Comparison of ENCODE assay signal across 16 cellular contexts in the genomic region with DNA sequence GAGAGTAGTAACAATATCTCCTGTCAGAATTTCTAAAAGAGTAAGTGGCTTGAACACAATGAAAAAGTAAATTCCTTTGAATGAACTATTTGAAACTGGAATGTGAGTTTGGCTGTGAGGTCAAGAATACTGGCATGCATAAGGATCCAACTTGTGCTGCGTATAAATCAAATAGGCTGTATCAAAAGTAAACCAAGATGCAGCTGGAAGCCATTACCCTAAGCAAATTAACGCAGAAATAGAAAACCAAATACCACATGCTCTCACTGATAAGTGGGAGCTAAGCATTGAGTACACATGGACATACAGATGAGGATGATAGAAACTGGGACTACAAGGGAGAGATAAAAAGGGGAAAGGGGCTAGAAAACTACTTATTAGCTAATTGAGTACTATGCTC. TPM values are rescaled to one million over a fixed set of nuclear protein-coding genes. Genes with fewer than 3 reads are reported as not detected.
DNase-seq lines count a peak whose midpoint lies in the region; ATAC-seq, FAIRE-seq and TF ChIP-seq lines count a peak whose summit lies in the region.
"Had no signal": no experiment of that assay in that cellular context is flagged by ENCODE, and none has a peak within 500 bp of the region (broad histone marks: within the 10 kb centered on the region; RNA-seq: fewer than 3 reads in every experiment).

No MANE protein-coding gene starts in this region.

- H4K20me1 ChIP-seq in K562 (replicated peaks; ENCODE audit: control insufficient read depth, insufficient read depth, low read length) (no peaks in the 10 kb centered on the region), GM23338 (replicated peaks; ENCODE audit: insufficient read depth) (no peaks in the 10 kb centered on the region)

- H3K27me3 Mint-ChIP-seq in GM23338 (ENCODE audit: insufficient read depth, low read depth, poor library complexity): no peaks in the 10 kb centered on the region

- 5% methylated on average over 2 of the region's 2 CpGs for WGBS in K562 (ENCODE audit: insufficient coverage, low coverage, missing lambda C conversion rate)

- H3K79me2 ChIP-seq in K562 (ENCODE audit: control insufficient read depth, insufficient read depth, low read length): no peaks in the 10 kb centered on the region
- no peaks in the 10 kb centered on the region for H3K79me2 ChIP-seq in GM23338 (replicated peaks; ENCODE audit: insufficient read depth)

- no peak for FAIRE-seq in K562 (lab: Jason Lieb, UNC)

- H3K4me2 ChIP-seq in K562 (ENCODE audit: insufficient read depth, low read length) (no peak overlapping the region), GM23338 (no peak overlapping the region)

- no peak overlapping the region for H3K27ac Mint-ChIP-seq in GM23338
- H3K27ac Mint-ChIP-seq: CD4-positive, CD25-positive, alpha-beta regulatory T cell had no signal

- in situ Hi-C loops in K562 (cut with MboI): no loop called here

- H3K36me3 Mint-ChIP-seq in GM23338 (ENCODE audit: low read depth): no peaks in the 10 kb centered on the region
- H3K36me3 Mint-ChIP-seq: CD4-positive, CD25-positive, alpha-beta regulatory T cell had no signal

- no peak overlapping the region for H3K27ac ChIP-seq in K562 (ENCODE audit: extremely low read depth, low read depth, low read length)
- H3K27ac ChIP-seq in GM23338 (ENCODE audit: low read depth): no peak overlapping the region
- H3K27ac ChIP-seq: GM23248, SJCRH30 had no signal

- no peaks in the 10 kb centered on the region for H3K9me3 Mint-ChIP-seq in GM23338

- H3K4me1 ChIP-seq in K562 (replicated peaks in 1 of 2; ENCODE audit: control insufficient read depth in 2 of 2, insufficient read depth in 2 of 2, low read length in 2 of 2) (no peaks in the 10 kb centered on the region), GM23338 (ENCODE audit: insufficient read depth) (no peaks in the 10 kb centered on the region)
- H3K4me1 ChIP-seq: SJCRH30 had no signal

- H3K36me3 ChIP-seq in K562 (ENCODE audit: control insufficient read depth, insufficient read depth, low read length) (no peaks in the 10 kb centered on the region), GM23338 (ENCODE audit: insufficient read depth) (no peaks in the 10 kb centered on the region)
- H3K36me3 ChIP-seq: SJCRH30 had no signal

- TF ChIP-seq EP300 in K562 (IDR thresholded peaks at IDR 0.05; ENCODE audit: low read length): no peak

- H3K9me2 ChIP-seq in GM23338 (ENCODE audit: insufficient read depth): no peaks in the 10 kb centered on the region

- H3K4me3 Mint-ChIP-seq in GM23338: no peak overlapping the region
- H3K4me3 Mint-ChIP-seq: CD4-positive, CD25-positive, alpha-beta regulatory T cell had no signal

- ATAC-seq in K562 (no peak), GM21515 (IDR thresholded peaks at IDR 0.05; ENCODE audit: unreplicated experiment) (no peak), HG03520 (IDR thresholded peaks at IDR 0.05; ENCODE audit: unreplicated experiment) (no peak), GM23338 (no peak)
- ATAC-seq: HCT116 had no signal

- H2AFZ ChIP-seq in K562 (ENCODE audit: low read depth, low read length): no peak overlapping the region
- no peak overlapping the region for H2AFZ ChIP-seq in GM23338
- H2AFZ ChIP-seq: GM23248 had no signal

- H3F3A ChIP-seq in GM23338 (replicated peaks; ENCODE audit: low read depth): no peaks in the 10 kb centered on the region

- H3K4me3 ChIP-seq in K562: no peak overlapping the region
- no peak overlapping the region for H3K4me3 ChIP-seq in fibroblast of the aortic adventitia (ENCODE audit: low read depth, low read length)
- no peak overlapping the region for H3K4me3 ChIP-seq in GM23338
- H3K4me3 ChIP-seq: GM23248, SJCRH30 had no signal

- H3K9me1 ChIP-seq in K562 (ENCODE audit: control insufficient read depth, insufficient read depth, low read length): no peaks in the 10 kb centered on the region

- H3K4me1 Mint-ChIP-seq in GM23338: no peaks in the 10 kb centered on the region
- H3K4me1 Mint-ChIP-seq: CD4-positive, CD25-positive, alpha-beta regulatory T cell had no signal

- DNase-seq in NCI-H146 (lab: John Stamatoyannopoulos, UW) (peak; percentile 21), SHP77 treated with DMSO at 0.1 percent for 48 hours (lab: John Stamatoyannopoulos, UW) (peak; percentile 25), K562 (ENCODE audit: extremely low read depth in 1 of 4, low spot score in 3 of 4) (no peak), fibroblast of the aortic adventitia (ENCODE audit: low read depth) (peak; percentile 65), GM23338 (ENCODE audit: low spot score) (no peak)
- DNase-seq: CD4-positive, CD25-positive, alpha-beta regulatory T cell; GM23248; NCI-H1417 treated with DMSO at 0.1 percent for 48 hours; NCI-H2029 treated with DMSO at 0.1 percent for 48 hours; NCI-H510A treated with DMSO at 0.1 percent for 48 hours; NK-92 treated with Interleukin-12 subunit alpha and Interleukin-12 subunit beta, amount 100 ng/mL, for 24 hours; RPMI8226; SJCRH30 had no signal

- no peak for TF ChIP-seq CTCF in K562 (IDR thresholded peaks at IDR 0.05 in 2 of 3, conservative IDR thresholded peaks at IDR 0.05 in 1 of 3; ENCODE audit: insufficient read depth in 2 of 3, low read depth in 1 of 3, low read length in 3 of 3)
- no peak for TF ChIP-seq CTCF in fibroblast of the aortic adventitia (IDR thresholded peaks at IDR 0.05; ENCODE audit: insufficient read depth, low read length)
- no peak for TF ChIP-seq CTCF in GM23338 (conservative IDR thresholded peaks at IDR 0.05; ENCODE audit: low read depth in 2 of 2)

- H3K9me3 ChIP-seq in K562 (replicated peaks; ENCODE audit: control insufficient read depth, insufficient read depth, low read depth, low read length): no peaks in the 10 kb centered on the region
- H3K9me3 ChIP-seq: SJCRH30 had no signal

- CTCF ChIA-PET in K562 (lab: Yijun Ruan, JAX; ENCODE audit: low intra/inter-chr PET ratio): no interaction called here

- no TSS peak for BruUV-seq in K562 (replicated peaks; lab: Mats Ljungman, UMichigan)

- H3K9ac ChIP-seq in K562 (ENCODE audit: insufficient read depth in 1 of 2, low read depth in 2 of 2, low read length in 2 of 2): no peak overlapping the region
- H3K9ac ChIP-seq: GM23248 had no signal

- intact Hi-C loops in K562 (cut with micrococcal nuclease): no loop called here

- TF ChIP-seq RAD21 in K562 (CRISPR knock-in tag; conservative IDR thresholded peaks at IDR 0.05 in 1 of 2, IDR thresholded peaks at IDR 0.05 in 1 of 2): no peak

- TF ChIP-seq POLR2A in K562 (conservative IDR thresholded peaks at IDR 0.05): no peak

- H3K27me3 ChIP-seq in K562 (ENCODE audit: control insufficient read depth in 2 of 2, insufficient read depth in 2 of 2, low read length in 2 of 2) (no peaks in the 10 kb centered on the region), GM23338 (ENCODE audit: insufficient read depth) (no peaks in the 10 kb centered on the region)
- H3K27me3 ChIP-seq: SJCRH30 had no signal

- POLR2A ChIA-PET in K562 (lab: Yijun Ruan, JAX): no interaction called here

TF ChIP-seq in K562, 482 proteins besides CTCF, POLR2A, EP300 and RAD21 (continues in another document):
- TF ChIP-seq MTA2 (IDR thresholded peaks at IDR 0.05; ENCODE audit: low read depth) (no peak), RBM15 (IDR thresholded peaks at IDR 0.05; ENCODE audit: insufficient read depth, low read length) (no peak), NCOR1 (IDR thresholded peaks at IDR 0.05) (no peak), GABPA (tag; conservative IDR thresholded peaks at IDR 0.05; ENCODE audit: low read depth) (no peak), SAFB (IDR thresholded peaks at IDR 0.05; ENCODE audit: borderline replicate concordance, low read depth, low read length) (no peak)
- TF ChIP-seq, protein P1, sequence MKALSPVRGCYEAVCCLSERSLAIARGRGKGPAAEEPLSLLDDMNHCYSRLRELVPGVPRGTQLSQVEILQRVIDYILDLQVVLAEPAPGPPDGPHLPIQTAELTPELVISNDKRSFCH (CRISPR knock-in tag; IDR thresholded peaks at IDR 0.05): no peak
- TF ChIP-seq, protein P1 (tag; IDR thresholded peaks at IDR 0.05): no peak

TF ChIP-seq in GM23338, 12 proteins besides CTCF, POLR2A, EP300 and RAD21 (continues in another document):
- TF ChIP-seq ZNF114 (CRISPR knock-in tag; IDR thresholded peaks at IDR 0.05) (no peak), EZH2 (IDR thresholded peaks at IDR 0.05; ENCODE audit: low read depth, unreplicated experiment) (no peak), JUNB (IDR thresholded peaks at IDR 0.05; ENCODE audit: unreplicated experiment) (no peak)
- TF ChIP-seq, protein P2, sequence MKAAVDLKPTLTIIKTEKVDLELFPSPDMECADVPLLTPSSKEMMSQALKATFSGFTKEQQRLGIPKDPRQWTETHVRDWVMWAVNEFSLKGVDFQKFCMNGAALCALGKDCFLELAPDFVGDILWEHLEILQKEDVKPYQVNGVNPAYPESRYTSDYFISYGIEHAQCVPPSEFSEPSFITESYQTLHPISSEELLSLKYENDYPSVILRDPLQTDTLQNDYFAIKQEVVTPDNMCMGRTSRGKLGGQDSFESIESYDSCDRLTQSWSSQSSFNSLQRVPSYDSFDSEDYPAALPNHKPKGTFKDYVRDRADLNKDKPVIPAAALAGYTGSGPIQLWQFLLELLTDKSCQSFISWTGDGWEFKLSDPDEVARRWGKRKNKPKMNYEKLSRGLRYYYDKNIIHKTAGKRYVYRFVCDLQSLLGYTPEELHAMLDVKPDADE (IDR thresholded peaks at IDR 0.05): no peak

RNA-seq across cellular contexts. Expression of a gene that starts 24.0 kb away (rescaled TPM):
- 3.8 and 20.1 TPM in 2 replicates for total RNA-seq in K562 (2011; cell fraction: chromatin; rRNA removed; ENCODE audit: low replicate concordance)
- total RNA-seq in K562 (2011; cell fraction: nucleolus; rRNA removed): 1.8 and 3.7 TPM in 2 replicates
- 7.1 and 9.3 TPM in 2 replicates for total RNA-seq in K562 (2011; cell fraction: nucleoplasm; rRNA removed)
- total RNA-seq in K562 (2014; rRNA removed) (11.3 and 13.0 TPM in 2 replicates), K562 (2014; rRNA removed; fragmentation: Illumina TruSeq; extraction: Trizol) (24.7 and 28.9 TPM in 2 replicates), K562 (2015; rRNA removed; fragmentation: Illumina TruSeq; extraction: Trizol) (25.4 and 30.0 TPM in 2 replicates), K562 (2021) (13.5 and 14.9 TPM in 2 replicates), fibroblast of the aortic adventitia (ENCODE audit: low replicate concordance) (14.8 and 22.0 TPM in 2 replicates)
- polyA plus RNA-seq in K562 (2011; rRNA removed) (7.4 and 10.8 TPM in 2 replicates), K562 (2014; fragmentation: Illumina TruSeq; extraction: Trizol) (13.0 and 16.3 TPM in 2 replicates), K562 (2014; fragmentation: Nextera tagmentation; extraction: Ambion mirVana) (10 to 100 TPM; 16.1 to 17.0 TPM), K562 (2014; rRNA removed) (10.6 and 11.7 TPM in 2 replicates), GM23338 (2016; fragmentation: Nextera tagmentation; extraction: Ambion mirVana) (26.6 and 34.5 TPM in 2 replicates)
- polyA plus RNA-seq in K562 (2011; cell fraction: cytosol; rRNA removed): 1.5 and 2.4 TPM in 2 replicates
- polyA plus RNA-seq in K562 (2011; cell fraction: nucleus; rRNA removed): 1.7 and 2.4 TPM in 2 replicates
- polyA plus RNA-seq in K562 (2012): 7.1 and 11.7 TPM in 2 replicates
- 10.8 and 13.1 TPM in 2 replicates for polyA minus RNA-seq in K562 (2011; rRNA and poly(A)+ RNA removed)
- 4.6 and 5.9 TPM in 2 replicates for polyA minus RNA-seq in K562 (2011; cell fraction: cytosol; rRNA and poly(A)+ RNA removed)
- polyA minus RNA-seq in K562 (2011; cell fraction: nucleus; rRNA and poly(A)+ RNA removed): 4.4 and 12.6 TPM in 2 replicates
- total RNA-seq in GM23338 (2014; rRNA removed; shearing (Covaris generic)): 28.5 and 34.5 TPM in 2 replicates

Comparison
In these comparisons a context has a peak if more than half of its experiments do, and no peak if none do; other contexts are left out.
1. DNase-seq: peak in NCI-H146 (single experiment), SHP77 treated with DMSO at 0.1 percent for 48 hours (single experiment) and fibroblast of the aortic adventitia (single experiment); none in K562 (0 of 4) and GM23338 (single experiment).